Comparison of ENCODE assay signal across 1 cellular context in genomic region chr2:30559544-30559943, GRCh38.
TF ChIP-seq lines count a peak whose summit lies in the region.

No MANE protein-coding gene starts in this region.

TF ChIP-seq in A549, 52 proteins besides CTCF, POLR2A, EP300 and RAD21 (continued from another document):
- TF ChIP-seq E2F6 (IDR thresholded peaks at IDR 0.05; ENCODE audit: borderline replicate concordance, low read depth) (no peak), FOSL2 (IDR thresholded peaks at IDR 0.05) (no peak), FOSL2 (CRISPR knock-in tag; IDR thresholded peaks at IDR 0.05) (no peak), RCOR1 (IDR thresholded peaks at IDR 0.05; ENCODE audit: low read depth, low read length) (no peak), FOXS1 (CRISPR knock-in tag; IDR thresholded peaks at IDR 0.05) (no peak), HOXB5 (CRISPR knock-in tag; IDR thresholded peaks at IDR 0.05) (no peak), ZFP36 (IDR thresholded peaks at IDR 0.05; ENCODE audit: borderline replicate concordance, partially characterized antibody) (no peak), ZSCAN20 (CRISPR knock-in tag; IDR thresholded peaks at IDR 0.05) (no peak), CHD4 (IDR thresholded peaks at IDR 0.05; ENCODE audit: borderline replicate concordance) (no peak), CEBPB (IDR thresholded peaks at IDR 0.05) (no peak)
